ENCODE assay signal across 30 cellular contexts in genomic region chr16:71567931-71568330, GRCh38. TPM values are rescaled to one million over a fixed set of nuclear protein-coding genes. Genes with fewer than 3 reads are reported as not detected.
"Had no signal": no experiment of that assay in that cellular context is flagged by ENCODE, and none has a peak within 500 bp of the region (broad histone marks: within the 10 kb centered on the region; RNA-seq: fewer than 3 reads in every experiment).

No MANE protein-coding gene starts in this region.

- ATAC-seq: activated naive CD8-positive, alpha-beta T cell treated with anti-CD3 and anti-CD28 coated beads, Interleukin-2, amount 50 U/mL, for 24 hours; body of pancreas; effector memory CD8-positive, alpha-beta T cell; foreskin keratinocyte; gastrocnemius medialis had no signal

- H3K9me3 ChIP-seq: adrenal gland, body of pancreas, esophagus muscularis mucosa, gastrocnemius medialis had no signal

- H3K4me3 Mint-ChIP-seq: activated CD4-positive, alpha-beta memory T cell treated with anti-CD3 and anti-CD28 coated beads, Interleukin-2, amount 10 ng/mL, durations not matched to agents 7 days and 5 days; activated CD4-positive, alpha-beta T cell treated with anti-CD3 and anti-CD28 coated beads, Interleukin-2, amount 10 ng/mL, durations not matched to agents 7 days and 5 days; activated naive CD4-positive, alpha-beta T cell treated with anti-CD3 and anti-CD28 coated beads for 36 hours; activated naive CD4-positive, alpha-beta T cell treated with anti-CD3 and anti-CD28 coated beads, Interleukin-2, amount 50 U/mL, for 24 hours; activated naive CD8-positive, alpha-beta T cell treated with anti-CD3 and anti-CD28 coated beads for 36 hours; activated naive CD8-positive, alpha-beta T cell treated with anti-CD3 and anti-CD28 coated beads, Interleukin-2, amount 50 U/mL, for 24 hours; activated T-cell treated with anti-CD3 and anti-CD28 coated beads, Interleukin-2, amount 50 U/mL, for 24 hours; effector memory CD8-positive, alpha-beta T cell had no signal

- H3K4me1 ChIP-seq: foreskin keratinocyte had no signal

- H3K36me3 ChIP-seq: adrenal gland, esophagus muscularis mucosa, gastrocnemius medialis had no signal

- H3K36me3 Mint-ChIP-seq: activated naive CD4-positive, alpha-beta T cell treated with anti-CD3 and anti-CD28 coated beads, Interleukin-2, amount 50 U/mL, for 24 hours; activated naive CD8-positive, alpha-beta T cell treated with anti-CD3 and anti-CD28 coated beads for 36 hours had no signal

- H3K27me3 ChIP-seq: adrenal gland, body of pancreas, esophagus muscularis mucosa had no signal

- H3K9me3 Mint-ChIP-seq: activated CD4-positive, alpha-beta memory T cell treated with anti-CD3 and anti-CD28 coated beads, Interleukin-2, amount 10 ng/mL, durations not matched to agents 7 days and 5 days; activated CD4-positive, alpha-beta T cell treated with anti-CD3 and anti-CD28 coated beads, Interleukin-2, amount 10 ng/mL, durations not matched to agents 7 days and 5 days; activated naive CD4-positive, alpha-beta T cell treated with anti-CD3 and anti-CD28 coated beads for 36 hours; activated naive CD4-positive, alpha-beta T cell treated with anti-CD3 and anti-CD28 coated beads, Interleukin-2, amount 50 U/mL, for 24 hours; activated naive CD8-positive, alpha-beta T cell treated with anti-CD3 and anti-CD28 coated beads for 36 hours; activated naive CD8-positive, alpha-beta T cell treated with anti-CD3 and anti-CD28 coated beads, Interleukin-2, amount 50 U/mL, for 24 hours; activated T-cell treated with anti-CD3 and anti-CD28 coated beads, Interleukin-2, amount 50 U/mL, for 24 hours; activated T-helper 2 cell treated with anti-CD3 and anti-CD28 coated beads, Interferon-gamma antibody, Interleukin-2, Interleukin-4, amounts not matched to agents 10 μg/mL and 5 μg/mL and 100 μg/mL, durations not matched to agents 14 hours and 24 hours and 36 hours; effector memory CD8-positive, alpha-beta T cell had no signal

- H3K27ac ChIP-seq: esophagus muscularis mucosa, foreskin keratinocyte, gastrocnemius medialis had no signal

- DNase-seq: activated CD4-positive, alpha-beta memory T cell treated with anti-CD3 and anti-CD28 coated beads, Interleukin-2, amount 10 ng/mL, durations not matched to agents 7 days and 5 days; activated CD4-positive, alpha-beta T cell treated with anti-CD3 and anti-CD28 coated beads for 1 hour; activated CD4-positive, alpha-beta T cell treated with anti-CD3 and anti-CD28 coated beads for 4 hours; activated CD4-positive, alpha-beta T cell treated with anti-CD3 and anti-CD28 coated beads, Interleukin-2, amount 10 ng/mL, durations not matched to agents 7 days and 5 days; activated CD4-positive, alpha-beta T cell treated with anti-CD3 and anti-CD28 coated beads, Interleukin-2, amount 50 U/mL, for 4 hours; activated CD8-positive, alpha-beta memory T cell treated with anti-CD3 and anti-CD28 coated beads, Interleukin-2, amount 50 U/mL, for 48 hours; activated effector memory CD4-positive, alpha-beta T cell treated with anti-CD3 and anti-CD28 coated beads, Interleukin-2, amount 50 U/mL, for 16 hours; activated naive CD4-positive, alpha-beta T cell treated with anti-CD3 and anti-CD28 coated beads for 36 hours; activated naive CD8-positive, alpha-beta T cell treated with anti-CD3 and anti-CD28 coated beads for 36 hours; activated naive CD8-positive, alpha-beta T cell treated with anti-CD3 and anti-CD28 coated beads, Interleukin-2, amount 50 U/mL, for 24 hours; activated T-cell treated with anti-CD3 and anti-CD28 coated beads for 4 hours; activated T-cell treated with anti-CD3 and anti-CD28 coated beads, Interleukin-2, amount 50 U/mL, for 24 hours; amygdala; aorta; cortex of kidney; dermis blood vessel endothelial cell; effector CD4-positive, alpha-beta T cell; effector memory CD8-positive, alpha-beta T cell; erythroblast; foreskin keratinocyte; gastrocnemius medialis; glutamatergic neuron; T-helper 2 cell had no signal

- H3K27ac Mint-ChIP-seq: activated CD4-positive, alpha-beta memory T cell treated with anti-CD3 and anti-CD28 coated beads, Interleukin-2, amount 10 ng/mL, durations not matched to agents 7 days and 5 days; activated CD4-positive, alpha-beta T cell treated with anti-CD3 and anti-CD28 coated beads, Interleukin-2, amount 10 ng/mL, durations not matched to agents 7 days and 5 days; activated naive CD4-positive, alpha-beta T cell treated with anti-CD3 and anti-CD28 coated beads for 36 hours; activated naive CD4-positive, alpha-beta T cell treated with anti-CD3 and anti-CD28 coated beads, Interleukin-2, amount 50 U/mL, for 24 hours; activated naive CD8-positive, alpha-beta T cell treated with anti-CD3 and anti-CD28 coated beads for 36 hours; activated naive CD8-positive, alpha-beta T cell treated with anti-CD3 and anti-CD28 coated beads, Interleukin-2, amount 50 U/mL, for 24 hours; activated T-cell treated with anti-CD3 and anti-CD28 coated beads, Interleukin-2, amount 50 U/mL, for 24 hours; activated T-helper 2 cell treated with anti-CD3 and anti-CD28 coated beads, Interferon-gamma antibody, Interleukin-2, Interleukin-4, amounts not matched to agents 10 μg/mL and 5 μg/mL and 100 μg/mL, durations not matched to agents 14 hours and 24 hours and 36 hours; effector memory CD8-positive, alpha-beta T cell had no signal

- H3K27me3 Mint-ChIP-seq: activated naive CD8-positive, alpha-beta T cell treated with anti-CD3 and anti-CD28 coated beads, Interleukin-2, amount 50 U/mL, for 24 hours had no signal

- H3K4me3 ChIP-seq: adrenal gland, body of pancreas, esophagus muscularis mucosa, gastrocnemius medialis had no signal

RNA-seq across cellular contexts. Expression of gene TAT, which starts 9.0 kb away (rescaled TPM):
- total RNA-seq: activated CD4-positive, alpha-beta memory T cell treated with anti-CD3 and anti-CD28 coated beads, Interleukin-2, amount 10 ng/mL, durations not matched to agents 7 days and 5 days; activated CD4-positive, alpha-beta T cell treated with anti-CD3 and anti-CD28 coated beads, Interleukin-2, amount 10 ng/mL, durations not matched to agents 7 days and 5 days; activated naive CD4-positive, alpha-beta T cell treated with anti-CD3 and anti-CD28 coated beads for 36 hours; activated naive CD8-positive, alpha-beta T cell treated with anti-CD3 and anti-CD28 coated beads for 36 hours; activated T-helper 2 cell treated with anti-CD3 and anti-CD28 coated beads, Interferon-gamma antibody, Interleukin-2, Interleukin-4, amounts not matched to agents 10 μg/mL and 5 μg/mL and 100 μg/mL, durations not matched to agents 14 hours and 24 hours and 36 hours; aorta; body of pancreas; dermis blood vessel endothelial cell; esophagus muscularis mucosa; foreskin keratinocyte; T-helper 1 cell treated with Interleukin-12 subunit alpha and Interleukin-12 subunit beta and Interleukin-4 antibody, amounts not matched to agents 30 ng/mL and 1 ng/mL, for 36 hours had no signal
- polyA plus RNA-seq: aorta, foreskin keratinocyte had no signal

RNA-seq across cellular contexts. Expression of gene CHST4, which starts 41.7 kb away (rescaled TPM):
- total RNA-seq: activated CD4-positive, alpha-beta memory T cell treated with anti-CD3 and anti-CD28 coated beads, Interleukin-2, amount 10 ng/mL, durations not matched to agents 7 days and 5 days; activated CD4-positive, alpha-beta T cell treated with anti-CD3 and anti-CD28 coated beads, Interleukin-2, amount 10 ng/mL, durations not matched to agents 7 days and 5 days; activated naive CD4-positive, alpha-beta T cell treated with anti-CD3 and anti-CD28 coated beads for 36 hours; aorta; chondrocyte; dermis blood vessel endothelial cell; gastrocnemius medialis; T-helper 1 cell treated with Interleukin-12 subunit alpha and Interleukin-12 subunit beta and Interleukin-4 antibody, amounts not matched to agents 30 ng/mL and 1 ng/mL, for 36 hours had no signal
- polyA plus RNA-seq: foreskin keratinocyte had no signal

RNA-seq across cellular contexts. Expression of gene MARVELD3, which starts 58.1 kb away (rescaled TPM):
- total RNA-seq: activated CD4-positive, alpha-beta T cell treated with anti-CD3 and anti-CD28 coated beads, Interleukin-2, amount 10 ng/mL, durations not matched to agents 7 days and 5 days; activated naive CD4-positive, alpha-beta T cell treated with anti-CD3 and anti-CD28 coated beads for 36 hours; activated naive CD8-positive, alpha-beta T cell treated with anti-CD3 and anti-CD28 coated beads for 36 hours; activated T-helper 2 cell treated with anti-CD3 and anti-CD28 coated beads, Interferon-gamma antibody, Interleukin-2, Interleukin-4, amounts not matched to agents 10 μg/mL and 5 μg/mL and 100 μg/mL, durations not matched to agents 14 hours and 24 hours and 36 hours; aorta; dermis blood vessel endothelial cell; T-helper 1 cell treated with Interleukin-12 subunit alpha and Interleukin-12 subunit beta and Interleukin-4 antibody, amounts not matched to agents 30 ng/mL and 1 ng/mL, for 36 hours had no signal
